8 cellular contexts compared by ENCODE assay signal in genomic region chr12:95548539-95549391, GRCh38. TPM values are rescaled to one million over a fixed set of nuclear protein-coding genes. Genes with fewer than 3 reads are reported as not detected.
DNase-seq lines count a peak whose midpoint lies in the region; ATAC-seq and TF ChIP-seq lines count a peak whose summit lies in the region.

No MANE protein-coding gene starts in this region.

- no peak overlapping the region for H2BK12ac ChIP-seq in mesenchymal stem cell (ENCODE audit: low read length in 2 of 2)

- H3K9ac ChIP-seq in HUES64 (ENCODE audit: low read depth, low read length), result peak overlapping the region; percentile 93
- peak overlapping the region; percentile 79 for H3K9ac ChIP-seq in mesenchymal stem cell (ENCODE audit: low read length)

- peak overlapping the region in 1 of 2 experiments; percentile 21 for H3K18ac ChIP-seq in mesenchymal stem cell (ENCODE audit: low read depth in 1 of 2, low read length in 2 of 2)

- H3K4me3 ChIP-seq in AG09309 (ENCODE audit: control insufficient read depth, low read depth, low read length) (peak overlapping the region; percentile 30), HUES64 (ENCODE audit: low read length) (peak overlapping the region; percentile 92), ectodermal cell (ENCODE audit: insufficient read depth, low read depth, low read length) (peak overlapping the region; percentile 56), mesenchymal stem cell (ENCODE audit: insufficient read depth in 1 of 2, low read depth in 1 of 2, low read length in 2 of 2) (peak overlapping the region; percentile 78 to 82)

- H3K36me3 ChIP-seq in HUES64 (ENCODE audit: insufficient read depth, low read length) (no peaks in the 10 kb centered on the region), ectodermal cell (ENCODE audit: control insufficient read depth, insufficient read depth, low read length) (no peaks in the 10 kb centered on the region), mesenchymal stem cell (ENCODE audit: control insufficient read depth in 1 of 2, insufficient read depth in 2 of 2, low read depth in 1 of 2, low read length in 2 of 2) (no peaks in the 10 kb centered on the region)

- no peak overlapping the region for H3K4ac ChIP-seq in mesenchymal stem cell (ENCODE audit: low read depth in 1 of 2, low read length in 2 of 2)

- H3K27me3 ChIP-seq in HUES64 (ENCODE audit: insufficient read depth, low read length), result no peaks in the 10 kb centered on the region
- no peaks in the 10 kb centered on the region for H3K27me3 ChIP-seq in ectodermal cell (ENCODE audit: control insufficient read depth, insufficient read depth, low read length, poor library complexity, severe bottlenecking)
- H3K27me3 ChIP-seq in mesenchymal stem cell (ENCODE audit: control insufficient read depth in 1 of 2, insufficient read depth in 1 of 2, low read length in 2 of 2), result peaks cover 27 to 29% of the 10 kb centered on the region in 2 experiments

- H3K4me1 ChIP-seq in HUES64 (ENCODE audit: insufficient read depth, low read length), result peaks cover 39% of the 10 kb centered on the region
- H3K4me1 ChIP-seq in ectodermal cell (ENCODE audit: control insufficient read depth, insufficient read depth, low read length), result peaks cover 18% of the 10 kb centered on the region
- peaks cover 12% of the 10 kb centered on the region for H3K4me1 ChIP-seq in mesenchymal stem cell (ENCODE audit: control insufficient read depth, insufficient read depth, low read depth, low read length)

- no peak overlapping the region for H2BK15ac ChIP-seq in mesenchymal stem cell (ENCODE audit: low read depth, poor library complexity, severe bottlenecking)

- no peak for TF ChIP-seq CTCF in AG09309 (IDR thresholded peaks at IDR 0.05; ENCODE audit: control insufficient read depth, insufficient read depth, low read depth, low read length, missing control alignments)

- ATAC-seq in HG02840 (IDR thresholded peaks at IDR 0.05; ENCODE audit: low FRiP score, unreplicated experiment), result no peak

- peak overlapping the region; percentile 5 for H2AFZ ChIP-seq in mesenchymal stem cell (ENCODE audit: low read depth, low read length)

- H3K9me3 ChIP-seq in HUES64 (ENCODE audit: insufficient read depth, low read depth, low read length) (no peaks in the 10 kb centered on the region), ectodermal cell (ENCODE audit: control insufficient read depth, low read length) (no peaks in the 10 kb centered on the region), mesenchymal stem cell (ENCODE audit: control insufficient read depth, low read length) (no peaks in the 10 kb centered on the region)

- no peak overlapping the region for H4K8ac ChIP-seq in mesenchymal stem cell (ENCODE audit: low read length)

- H3K23ac ChIP-seq in mesenchymal stem cell (ENCODE audit: low read length in 2 of 2), result peak overlapping the region; percentile 77 to 90

- H3K14ac ChIP-seq in mesenchymal stem cell (ENCODE audit: low read length in 2 of 2), result no peak overlapping the region

- no peaks in the 10 kb centered on the region for H3K79me1 ChIP-seq in mesenchymal stem cell (replicated peaks; ENCODE audit: low read length, poor library complexity, severe bottlenecking)

- no peak overlapping the region for H2BK5ac ChIP-seq in mesenchymal stem cell (ENCODE audit: low read depth, low read length, poor library complexity, severe bottlenecking)

- 1% methylated on average over 98 of the region's 98 CpGs for WGBS in HUES64
- WGBS in ectodermal cell, 2 experiments, result 1 to 2% methylated on average over 98 of the region's 98 CpGs
- 4% methylated on average over 67 of the region's 98 CpGs for WGBS in mesenchymal stem cell

- H4K91ac ChIP-seq in mesenchymal stem cell (ENCODE audit: low read length), result peak overlapping the region; percentile 39

- H3K4me2 ChIP-seq in mesenchymal stem cell (ENCODE audit: low read length, poor library complexity, severe bottlenecking), result peak overlapping the region; percentile 98

- DNase-seq in AG09309 (ENCODE audit: low read depth) (no peak), mesenchymal stem cell (peak; percentile 2), SIG-M5 (lab: John Stamatoyannopoulos, UW) (no peak)
- peak; percentile 66 to 67 for DNase-seq in activated CD4-positive, alpha-beta T cell treated with anti-CD3 and anti-CD28 coated beads, Interleukin-2, amount 50 U/mL, for 48 hours
- DNase-seq in stimulated activated CD4-positive, alpha-beta T cell treated with anti-CD3 and anti-CD28 coated beads, TNF-alpha, amount 100 ng/mL, for 48 hours (ENCODE audit: low read depth in 3 of 3), result peak; percentile 17 to 65 (median 21)

- no peak overlapping the region for H2BK120ac ChIP-seq in mesenchymal stem cell (ENCODE audit: low read depth, low read length)

- H3K27ac ChIP-seq in HUES64 (ENCODE audit: low read depth, low read length), result peak overlapping the region; percentile 96
- H3K27ac ChIP-seq in ectodermal cell (ENCODE audit: insufficient read depth, low read depth, low read length, poor library complexity, severe bottlenecking), result peak overlapping the region; percentile 67
- no peak overlapping the region for H3K27ac ChIP-seq in mesenchymal stem cell (ENCODE audit: low read length, poor library complexity, severe bottlenecking)

- H2AK5ac ChIP-seq in mesenchymal stem cell (ENCODE audit: low read length, severe bottlenecking), result no peak overlapping the region

RNA-seq across cellular contexts. Expression of gene USP44, which starts 2.5 kb away (rescaled TPM):
- polyA plus RNA-seq in HUES64 (2013, experiment 1 of 2), result 88.2 TPM
- 72.9 TPM for polyA plus RNA-seq in HUES64 (2013, experiment 2 of 2)
- polyA plus RNA-seq in ectodermal cell (2013, experiment 1 of 4), result 46.0 TPM
- polyA plus RNA-seq in ectodermal cell (2013, experiment 2 of 4), result 43.1 TPM
- polyA plus RNA-seq in ectodermal cell (2013, experiment 3 of 4), result 35.6 TPM
- polyA plus RNA-seq in ectodermal cell (2013, experiment 4 of 4), result 40.3 TPM
- 0.01 TPM for polyA plus RNA-seq in mesenchymal stem cell (2013, experiment 1 of 2)
- 0.05 TPM for polyA plus RNA-seq in mesenchymal stem cell (2013, experiment 2 of 2)

Comparison
In these comparisons a context has a peak if more than half of its experiments do, and no peak if none do; other contexts are left out.
1. DNase-seq: peak in activated CD4-positive, alpha-beta T cell treated with anti-CD3 and anti-CD28 coated beads, Interleukin-2, amount 50 U/mL, for 48 hours (2 of 2), mesenchymal stem cell (single experiment) and stimulated activated CD4-positive, alpha-beta T cell treated with anti-CD3 and anti-CD28 coated beads, TNF-alpha, amount 100 ng/mL, for 48 hours (3 of 3); none in AG09309 (single experiment) and SIG-M5 (single experiment).
2. H3K4me3 ChIP-seq: peak in every context shown above with its lines; median percentile 92 in HUES64; 80 in mesenchymal stem cell; 56 in ectodermal cell; 30 in AG09309.